In the genomic region with DNA sequence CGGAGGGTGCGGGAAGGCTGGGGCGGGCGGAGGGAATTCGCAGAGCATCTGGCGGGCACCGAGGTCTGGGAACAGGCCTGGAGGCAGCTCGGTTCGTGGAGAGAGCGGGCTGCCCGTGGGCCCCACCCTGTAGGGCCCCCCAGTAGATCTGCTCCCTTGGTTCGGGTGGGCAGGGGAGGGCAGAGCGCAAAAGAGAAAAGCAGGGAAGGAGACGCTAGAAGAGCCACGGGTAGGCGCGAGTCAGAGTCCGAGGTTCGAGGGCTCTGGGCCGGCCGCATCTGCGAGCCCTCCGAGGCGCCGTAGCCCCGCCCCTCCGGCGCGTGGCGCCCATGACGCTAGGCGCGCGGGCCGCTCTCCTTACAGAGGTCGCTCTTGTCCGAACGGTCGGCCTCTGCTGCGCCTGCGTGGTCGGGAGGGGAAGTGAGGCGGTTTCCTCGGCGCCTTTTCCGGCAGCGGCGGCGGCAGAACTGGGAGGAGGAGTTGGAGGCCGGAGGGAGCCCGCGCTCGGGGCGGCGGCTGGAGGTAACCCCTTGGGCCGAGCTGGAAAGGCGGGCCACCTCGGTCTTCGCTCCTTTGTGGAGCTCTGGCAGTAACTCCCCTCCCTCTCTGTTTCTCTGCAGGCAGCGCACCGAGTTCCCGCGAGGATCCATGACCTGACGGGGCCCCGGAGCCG, we compare ENCODE assay signal across 1 cellular context.
TF ChIP-seq lines count a peak whose summit lies in the region.

Gene ARF6 (plus strand): TSS at position 447 of the 673 bp plus-strand sequence. CDS start 655 bp downstream, outside the sequence.

TF ChIP-seq in HEK293, 187 proteins besides CTCF, POLR2A, EP300 and RAD21 (continued from another document):
- TF ChIP-seq, protein P1, sequence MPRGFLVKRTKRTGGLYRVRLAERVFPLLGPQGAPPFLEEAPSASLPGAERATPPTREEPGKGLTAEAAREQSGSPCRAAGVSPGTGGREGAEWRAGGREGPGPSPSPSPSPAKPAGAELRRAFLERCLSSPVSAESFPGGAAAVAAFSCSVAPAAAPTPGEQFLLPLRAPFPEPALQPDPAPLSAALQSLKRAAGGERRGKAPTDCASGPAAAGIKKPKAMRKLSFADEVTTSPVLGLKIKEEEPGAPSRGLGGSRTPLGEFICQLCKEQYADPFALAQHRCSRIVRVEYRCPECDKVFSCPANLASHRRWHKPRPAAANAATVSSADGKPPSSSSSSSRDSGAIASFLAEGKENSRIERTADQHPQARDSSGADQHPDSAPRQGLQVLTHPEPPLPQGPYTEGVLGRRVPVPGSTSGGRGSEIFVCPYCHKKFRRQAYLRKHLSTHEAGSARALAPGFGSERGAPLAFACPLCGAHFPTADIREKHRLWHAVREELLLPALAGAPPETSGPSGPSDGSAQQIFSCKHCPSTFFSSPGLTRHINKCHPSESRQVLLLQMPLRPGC (tag by site-specific recombination; IDR thresholded peaks at IDR 0.05) = 0 out of 2 replicates have a peak, but pooled peaks have one; percentile 22
- peak; percentile 56; the same call in 1 of the 2 replicates for TF ChIP-seq PATZ1 (tag by site-specific recombination; IDR thresholded peaks at IDR 0.05)
